In the genomic region with DNA sequence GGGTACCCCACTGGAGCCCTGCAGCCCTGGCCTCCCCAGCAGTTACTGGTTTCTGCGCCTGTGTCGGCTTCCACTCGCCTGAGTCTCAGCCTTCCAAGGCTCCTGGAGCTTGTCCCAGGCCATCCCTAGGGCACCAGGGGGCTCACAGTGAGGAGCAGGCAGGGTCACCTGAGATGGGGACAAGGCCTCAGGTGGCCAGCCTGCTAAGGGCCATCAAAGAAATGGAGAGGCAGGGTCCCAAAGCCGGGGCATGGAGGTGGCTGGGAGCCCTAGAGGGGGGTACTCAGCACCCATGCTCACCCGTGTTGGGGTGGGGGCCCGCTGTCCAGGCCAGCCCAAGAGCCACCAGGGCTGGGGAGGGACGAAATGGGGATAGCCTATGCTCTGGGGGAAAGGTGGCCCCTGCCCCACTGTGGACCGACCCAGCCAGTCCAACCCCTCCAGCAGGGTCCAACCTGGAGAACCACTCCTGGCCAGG, we compare ENCODE assay signal across 8 cellular contexts. TPM values are rescaled to one million over a fixed set of nuclear protein-coding genes. Genes with fewer than 3 reads are reported as not detected.
DNase-seq lines count a peak whose midpoint lies in the region; ATAC-seq and TF ChIP-seq lines count a peak whose summit lies in the region.

No MANE protein-coding gene starts in this region.

- H3K4me1 ChIP-seq in OCI-LY7 (ENCODE audit: insufficient read depth, low read length, poor library complexity, severe bottlenecking) = peaks cover 39% of the 10 kb centered on the region
- peaks cover 35 to 37% of the 10 kb centered on the region in 2 donors for H3K4me1 ChIP-seq in neuronal stem cell (ENCODE audit: control insufficient read depth in 2 of 2, insufficient read depth in 1 of 2, low read depth in 1 of 2, low read length in 2 of 2)

- no CpG with 5 or more reads among the region's 8 CpGs for WGBS in neuronal stem cell (ENCODE audit: extremely low coverage in 2 of 2, insufficient read length in 2 of 2, insufficient replicate concordance in 1 of 2), 2 donors

- peak overlapping the region; percentile 83 for H3K4me3 Mint-ChIP-seq in CD4-positive, alpha-beta T cell

- peak overlapping the region; percentile 95 for H3K18ac ChIP-seq in neuronal stem cell (ENCODE audit: low read length)

- no peaks in the 10 kb centered on the region for H3K9me3 Mint-ChIP-seq in CD4-positive, alpha-beta T cell

- no peak for DNase-seq in CD4-positive, alpha-beta T cell
- DNase-seq in OCI-LY7 (ENCODE audit: low spot score) = no peak
- no peak for DNase-seq in epithelial cell of esophagus (ENCODE audit: low read depth)
- no peak for DNase-seq in neuronal stem cell (ENCODE audit: low spot score)
- no peak for DNase-seq in AG20443 (ENCODE audit: low spot score)
- no peak for DNase-seq in NCI-H2081 treated with DMSO at 0.1 percent for 48 hours (lab: John Stamatoyannopoulos, UW)

- BruUV-seq in OCI-LY7 (replicated peaks; lab: Mats Ljungman, UMichigan) = no TSS peak

- H2AK5ac ChIP-seq in neuronal stem cell (ENCODE audit: low read depth, low read length) = peak overlapping the region; percentile 94

- H2AFZ ChIP-seq in OCI-LY7 (ENCODE audit: low read length) (no peak overlapping the region), neuronal stem cell (ENCODE audit: low read length) (no peak overlapping the region)

- no peaks in the 10 kb centered on the region for H3K27me3 ChIP-seq in CD4-positive, alpha-beta T cell (ENCODE audit: control insufficient read depth, insufficient read depth, low read length)
- no peaks in the 10 kb centered on the region for H3K27me3 ChIP-seq in neuronal stem cell (ENCODE audit: control insufficient read depth in 3 of 3, insufficient read depth in 3 of 3, low read depth in 1 of 3, low read length in 3 of 3)

- H3K4me3 ChIP-seq in OCI-LY7 (ENCODE audit: low read depth, low read length, poor library complexity, severe bottlenecking) (peak overlapping the region; percentile 87), epithelial cell of esophagus (ENCODE audit: low read length) (peak overlapping the region; percentile 72), neuronal stem cell (ENCODE audit: low read length in 2 of 2) (peak overlapping the region; percentile 94 to 97)

- H3K36me3 Mint-ChIP-seq in CD4-positive, alpha-beta T cell (ENCODE audit: low read depth) = peaks cover 18% of the 10 kb centered on the region

- peak overlapping the region; percentile 94 for H3K14ac ChIP-seq in neuronal stem cell (ENCODE audit: low read length)

- intact Hi-C loops in CD4-positive, alpha-beta T cell (cut with DNase I, micrococcal nuclease) = loop anchor here in 1 of 2 experiments (5.0 to 10.0 kb wide), 2 partner anchors 44 to 1992 kb away; partner anchors contain the start of genes GAA, GPS1 and RFNG
- intact Hi-C loops in OCI-LY7 (cut with micrococcal nuclease; ENCODE audit: unreplicated experiment) = loop anchor here (5.0 kb wide), 2 partner anchors 414 to 584 kb away; partner anchors contain the start of genes ACTG1, ARL16 and HGS

- no peaks in the 10 kb centered on the region for H3K9me2 ChIP-seq in OCI-LY7 (ENCODE audit: insufficient read depth, low read length)

- H2BK5ac ChIP-seq in neuronal stem cell (ENCODE audit: low read length) = peak overlapping the region; percentile 99

- peak overlapping the region; percentile 98 for H3K9ac ChIP-seq in neuronal stem cell (ENCODE audit: low read depth, low read length, poor library complexity)

- peak overlapping the region; percentile 99 for H3K23ac ChIP-seq in neuronal stem cell (ENCODE audit: low read depth, low read length, poor library complexity)

- H3K36me3 ChIP-seq in OCI-LY7 (ENCODE audit: insufficient read depth, low read length) (peaks cover 53% of the 10 kb centered on the region), neuronal stem cell (replicated peaks in 1 of 2; ENCODE audit: control insufficient read depth in 2 of 2, insufficient read depth in 2 of 2, low read length in 2 of 2) (peaks cover 39 to 53% of the 10 kb centered on the region in 2 donors)

- no peak for TF ChIP-seq CTCF in CD4-positive, alpha-beta T cell (IDR thresholded peaks at IDR 0.05)
- TF ChIP-seq CTCF in OCI-LY7 (conservative IDR thresholded peaks at IDR 0.05; ENCODE audit: low read length) (no peak), epithelial cell of esophagus (IDR thresholded peaks at IDR 0.05; ENCODE audit: insufficient read depth, low read depth, low read length, missing control alignments) (no peak)

- H3K9me3 ChIP-seq in CD4-positive, alpha-beta T cell (ENCODE audit: control insufficient read depth, low read length) = no peaks in the 10 kb centered on the region
- H3K9me3 ChIP-seq in OCI-LY7 (ENCODE audit: low read length) (no peaks in the 10 kb centered on the region), neuronal stem cell (replicated peaks in 1 of 2; ENCODE audit: control insufficient read depth in 2 of 2, insufficient read depth in 1 of 2, low read depth in 1 of 2, low read length in 2 of 2) (peaks cover 0 to 3% of the 10 kb centered on the region in 2 donors)

- peaks cover 43% of the 10 kb centered on the region for H3K79me1 ChIP-seq in neuronal stem cell (ENCODE audit: low read depth, low read length)

- H2BK15ac ChIP-seq in neuronal stem cell (ENCODE audit: low read length) = peak overlapping the region; percentile 78

- H3K4me1 Mint-ChIP-seq in CD4-positive, alpha-beta T cell (ENCODE audit: low read depth) = peaks cover 3% of the 10 kb centered on the region

- H4K8ac ChIP-seq in neuronal stem cell (ENCODE audit: low read depth, low read length) = no peak overlapping the region

- no peak for ATAC-seq in CD4-positive, alpha-beta T cell (ENCODE audit: poor library complexity)
- ATAC-seq in GM18511 (IDR thresholded peaks at IDR 0.05; ENCODE audit: unreplicated experiment) (no peak), GM21576 (IDR thresholded peaks at IDR 0.05; ENCODE audit: unreplicated experiment) (no peak)

- no peak overlapping the region for H4K91ac ChIP-seq in neuronal stem cell (ENCODE audit: low read depth, low read length, poor library complexity)

- H3K4me2 ChIP-seq in OCI-LY7 (ENCODE audit: low read length) (peak overlapping the region; percentile 81), neuronal stem cell (ENCODE audit: insufficient read depth, low read length, poor library complexity, severe bottlenecking) (peak overlapping the region; percentile 87)

- H3K27ac Mint-ChIP-seq in CD4-positive, alpha-beta T cell = no peak overlapping the region

- H3K27ac ChIP-seq in CD4-positive, alpha-beta T cell (ENCODE audit: low read depth, low read length) = peak overlapping the region; percentile 10
- H3K27ac ChIP-seq in OCI-LY7 (ENCODE audit: low read depth, low read length, poor library complexity, severe bottlenecking) (peak overlapping the region; percentile 81), neuronal stem cell (replicated peaks; ENCODE audit: low read length) (no peak overlapping the region)

- peaks cover 34% of the 10 kb centered on the region for H3K79me2 ChIP-seq in OCI-LY7 (ENCODE audit: insufficient read depth, low read depth, low read length)

- CTCF ChIA-PET in CD4-positive, alpha-beta T cell (lab: Charles Lee) = no interaction called here
- CTCF ChIA-PET in OCI-LY7 (lab: Charles Lee; ENCODE audit: unreplicated experiment) = no interaction called here

- H2BK12ac ChIP-seq in neuronal stem cell (ENCODE audit: low read length) = no peak overlapping the region

- H3K4ac ChIP-seq in neuronal stem cell (ENCODE audit: low read length) = no peak overlapping the region

- H2BK120ac ChIP-seq in neuronal stem cell (ENCODE audit: low read depth, low read length) = peak overlapping the region; percentile 54

- H3K27me3 Mint-ChIP-seq in CD4-positive, alpha-beta T cell = no peaks in the 10 kb centered on the region

- POLR2A ChIA-PET in CD4-positive, alpha-beta T cell (lab: Charles Lee) = interaction anchor here (0.9 to 1.0 kb wide), 2 partner anchors 9 to 30 kb away, joined by 3 read pairs; no protein-coding TSS in a partner anchor
- POLR2A ChIA-PET in OCI-LY7 (lab: Charles Lee) = no interaction called here

- peaks cover 21% of the 10 kb centered on the region; the same call in 1 of the 2 replicates for H4K20me1 ChIP-seq in OCI-LY7 (ENCODE audit: insufficient read depth, low read length)

RNA-seq across cellular contexts. Expression of gene FASN, which starts 1.3 kb away (rescaled TPM):
- total RNA-seq in CD4-positive, alpha-beta T cell = 100 to 1,000 TPM; 168 to 174 TPM
- total RNA-seq in OCI-LY7 (2014; rRNA removed; shearing (Covaris generic)) = 94.4 and 111 TPM in 2 replicates
- total RNA-seq in OCI-LY7 (2022) = 299 and 364 TPM in 2 replicates
- polyA plus RNA-seq in neuronal stem cell (2013, experiment 1 of 2) = 128 TPM
- polyA plus RNA-seq in neuronal stem cell (2013, experiment 2 of 2) = 131 TPM

RNA-seq across cellular contexts. Expression of gene DUS1L, which starts 31.1 kb away (rescaled TPM):
- total RNA-seq in CD4-positive, alpha-beta T cell = 100 to 1,000 TPM; 160 to 163 TPM
- 374 and 388 TPM in 2 replicates for total RNA-seq in OCI-LY7 (2014; rRNA removed; shearing (Covaris generic))
- 300 and 320 TPM in 2 replicates for total RNA-seq in OCI-LY7 (2022)
- polyA plus RNA-seq in neuronal stem cell (2013, experiment 1 of 2) = 33.5 TPM
- polyA plus RNA-seq in neuronal stem cell (2013, experiment 2 of 2) = 31.8 TPM

RNA-seq across cellular contexts. Expression of gene GPS1, which starts 45.0 kb away (rescaled TPM):
- 10 to 100 TPM; 64.6 to 69.3 TPM for total RNA-seq in CD4-positive, alpha-beta T cell
- 137 and 169 TPM in 2 replicates for total RNA-seq in OCI-LY7 (2014; rRNA removed; shearing (Covaris generic))
- total RNA-seq in OCI-LY7 (2022) = 123 and 133 TPM in 2 replicates
- 67.9 TPM for polyA plus RNA-seq in neuronal stem cell (2013, experiment 1 of 2)
- 66.6 TPM for polyA plus RNA-seq in neuronal stem cell (2013, experiment 2 of 2)

RNA-seq across cellular contexts. Expression of gene RFNG, which starts 45.1 kb away (rescaled TPM):
- total RNA-seq in CD4-positive, alpha-beta T cell = 10 to 100 TPM; 28.1 to 31.2 TPM
- total RNA-seq in OCI-LY7 (2014; rRNA removed; shearing (Covaris generic)) = 50.5 and 59.4 TPM in 2 replicates
- total RNA-seq in OCI-LY7 (2022) = 41.3 and 47.3 TPM in 2 replicates
- polyA plus RNA-seq in neuronal stem cell (2013, experiment 1 of 2) = 25.7 TPM
- polyA plus RNA-seq in neuronal stem cell (2013, experiment 2 of 2) = 26.2 TPM

RNA-seq across cellular contexts. Expression of gene DCXR, which starts 59.3 kb away (rescaled TPM):
- 100 to 1,000 TPM; 103 to 119 TPM for total RNA-seq in CD4-positive, alpha-beta T cell
- total RNA-seq in OCI-LY7 (2014; rRNA removed; shearing (Covaris generic)) = 138 and 147 TPM in 2 replicates
- total RNA-seq in OCI-LY7 (2022) = 132 and 138 TPM in 2 replicates
- 72.9 TPM for polyA plus RNA-seq in neuronal stem cell (2013, experiment 1 of 2)
- 72.2 TPM for polyA plus RNA-seq in neuronal stem cell (2013, experiment 2 of 2)
